Comparison of ENCODE assay signal across 8 cellular contexts in the genomic region with DNA sequence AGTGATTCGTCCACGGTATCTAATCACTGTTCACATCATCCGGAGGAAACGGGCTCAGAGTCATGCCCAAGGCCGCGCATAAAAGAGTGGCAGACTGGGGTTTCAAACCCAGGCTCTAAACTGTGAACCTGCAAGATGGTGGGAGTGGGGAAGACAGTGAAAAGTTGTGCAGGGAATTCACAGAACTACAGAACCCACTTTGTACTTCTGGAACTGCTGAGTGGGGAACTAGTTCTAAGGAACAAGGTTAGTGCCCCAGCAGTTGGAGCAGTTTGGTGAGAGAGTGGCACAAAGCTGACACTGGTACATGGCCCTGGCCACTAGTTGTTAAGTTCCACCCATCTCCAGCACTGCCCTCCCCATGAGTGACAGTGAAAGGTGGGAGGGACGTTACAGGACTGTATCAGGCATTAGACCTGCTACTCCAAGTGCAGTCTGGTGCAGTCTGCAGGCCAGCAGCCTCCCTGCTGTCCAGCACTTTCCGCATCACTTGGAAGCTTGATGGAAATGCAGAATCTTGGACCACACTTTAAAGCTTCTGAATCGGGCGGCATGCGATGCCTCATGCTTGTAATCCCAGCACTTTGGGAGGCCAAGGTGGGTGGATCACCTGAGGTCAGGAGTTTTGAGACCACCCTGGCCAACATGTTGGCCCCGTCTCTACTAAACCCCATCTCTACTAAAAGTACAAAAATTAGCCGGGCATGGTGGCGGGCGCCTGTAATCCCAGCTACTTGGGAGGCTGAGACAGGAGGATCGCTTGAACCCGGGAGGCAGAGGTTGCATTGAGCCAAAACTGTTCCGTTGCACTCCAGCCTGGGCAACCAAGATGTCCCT. TPM values are rescaled to one million over a fixed set of nuclear protein-coding genes. Genes with fewer than 3 reads are reported as not detected.
DNase-seq lines count a peak whose midpoint lies in the region; ATAC-seq, FAIRE-seq and TF ChIP-seq lines count a peak whose summit lies in the region.

No MANE protein-coding gene starts in this region.

- no peak for TF ChIP-seq CTCF in esophagus squamous epithelium (IDR thresholded peaks at IDR 0.05)
- TF ChIP-seq CTCF in natural killer cell (IDR thresholded peaks at IDR 0.05), result no peak

- peak overlapping the region; percentile 39 to 71 (median 62) for H3K4me3 ChIP-seq in esophagus squamous epithelium

- no peak for FAIRE-seq in frontal cortex (lab: Jason Lieb, UNC)

- DNase-seq in SHP77 (lab: John Stamatoyannopoulos, UW) (peak; percentile 35 to 45), SHP77 treated with DMSO at 0.1 percent for 48 hours (lab: John Stamatoyannopoulos, UW) (no peak), NCI-H146 treated with DMSO at 0.1 percent for 48 hours (lab: John Stamatoyannopoulos, UW; ENCODE audit: unreplicated experiment) (peak; percentile 61), esophagus squamous epithelium (lab: John Stamatoyannopoulos, UW) (no peak), natural killer cell (peak; percentile 53), frontal cortex (ENCODE audit: low spot score in 2 of 2) (no peak)
- DNase-seq in activated CD8-positive, alpha-beta T cell treated with anti-CD3 and anti-CD28 coated beads, Interleukin-2, amount 10 ng/mL, durations not matched to agents 7 days and 5 days, result peak; percentile 66

- H3K36me3 ChIP-seq in esophagus squamous epithelium, result no peaks in the 10 kb centered on the region

- no peaks in the 10 kb centered on the region for H3K27me3 Mint-ChIP-seq in activated CD8-positive, alpha-beta T cell treated with anti-CD3 and anti-CD28 coated beads, Interleukin-2, amount 10 ng/mL, durations not matched to agents 7 days and 5 days (ENCODE audit: low read depth)
- no peaks in the 10 kb centered on the region for H3K27me3 Mint-ChIP-seq in natural killer cell (ENCODE audit: low read depth in 2 of 2)

- peak; percentile 12 for ATAC-seq in activated CD8-positive, alpha-beta T cell treated with anti-CD3 and anti-CD28 coated beads, Interleukin-2, amount 10 ng/mL, durations not matched to agents 7 days and 5 days
- ATAC-seq in natural killer cell, result peak; percentile 10 to 31 (median 15)
- ATAC-seq in GM19324 (IDR thresholded peaks at IDR 0.05; ENCODE audit: low FRiP score, unreplicated experiment), result no peak

- CTCF ChIA-PET in activated CD8-positive, alpha-beta T cell treated with anti-CD3 and anti-CD28 coated beads, Interleukin-2, amount 10 ng/mL, durations not matched to agents 7 days and 5 days (lab: Charles Lee), result interaction anchor here (0.7 to 6.2 kb wide), 35 partner anchors 10 to 419 kb away, joined by 3 to 103 read pairs (median 5); partner anchors contain the start of genes C2orf42, MXD1 and SNRNP27

- peak overlapping the region; percentile 84 for H3K4me3 Mint-ChIP-seq in activated CD8-positive, alpha-beta T cell treated with anti-CD3 and anti-CD28 coated beads, Interleukin-2, amount 10 ng/mL, durations not matched to agents 7 days and 5 days
- H3K4me3 Mint-ChIP-seq in natural killer cell, result peak overlapping the region; percentile 94

- POLR2A ChIA-PET in activated CD8-positive, alpha-beta T cell treated with anti-CD3 and anti-CD28 coated beads, Interleukin-2, amount 10 ng/mL, durations not matched to agents 7 days and 5 days (lab: Charles Lee), result interaction anchor here (0.6 to 15.2 kb wide), 23 partner anchors 10 to 582 kb away, joined by 3 to 370 read pairs (median 7); partner anchors contain the start of genes C2orf42, GMCL1, MXD1 and PCBP1

- no peaks in the 10 kb centered on the region for H3K9me3 ChIP-seq in esophagus squamous epithelium

- no peaks in the 10 kb centered on the region for H3K9me3 Mint-ChIP-seq in activated CD8-positive, alpha-beta T cell treated with anti-CD3 and anti-CD28 coated beads, Interleukin-2, amount 10 ng/mL, durations not matched to agents 7 days and 5 days (ENCODE audit: insufficient read depth)
- H3K9me3 Mint-ChIP-seq in natural killer cell, result no peaks in the 10 kb centered on the region

- intact Hi-C loops in esophagus squamous epithelium (cut with DNase I), result loop anchor here (2.0 to 5.0 kb wide), 2 partner anchors 56 to 229 kb away; partner anchors contain the start of genes MXD1 and PCBP1
- intact Hi-C loops in natural killer cell (cut with micrococcal nuclease), result loop anchor here (2.0 to 10.0 kb wide), 4 partner anchors 47 to 496 kb away; partner anchors contain the start of gene C2orf42

- H3K4me1 ChIP-seq in esophagus squamous epithelium, result peaks cover 4 to 46% (median 17%) of the 10 kb centered on the region in 3 donors

- TF ChIP-seq POLR2A in esophagus squamous epithelium (IDR thresholded peaks at IDR 0.05), result peak in 1 of 4 donors; percentile 45

- peaks cover 1% of the 10 kb centered on the region for H3K36me3 Mint-ChIP-seq in activated CD8-positive, alpha-beta T cell treated with anti-CD3 and anti-CD28 coated beads, Interleukin-2, amount 10 ng/mL, durations not matched to agents 7 days and 5 days (ENCODE audit: low read depth)
- no peaks in the 10 kb centered on the region for H3K36me3 Mint-ChIP-seq in natural killer cell

- peak overlapping the region; percentile 96 to 99 (median 98) for H3K27ac ChIP-seq in esophagus squamous epithelium

- H3K4me1 Mint-ChIP-seq in activated CD8-positive, alpha-beta T cell treated with anti-CD3 and anti-CD28 coated beads, Interleukin-2, amount 10 ng/mL, durations not matched to agents 7 days and 5 days (ENCODE audit: low read depth), result peaks cover 70% of the 10 kb centered on the region
- H3K4me1 Mint-ChIP-seq in natural killer cell, result peaks cover 35 to 42% of the 10 kb centered on the region in 2 donors

- no peaks in the 10 kb centered on the region for H3K27me3 ChIP-seq in esophagus squamous epithelium

- 55 to 62% methylated on average over 12 to 18 of the region's 18 CpGs for WGBS in esophagus squamous epithelium, 2 donors

- peak overlapping the region; percentile 96 for H3K27ac Mint-ChIP-seq in activated CD8-positive, alpha-beta T cell treated with anti-CD3 and anti-CD28 coated beads, Interleukin-2, amount 10 ng/mL, durations not matched to agents 7 days and 5 days
- peak overlapping the region; percentile 98 to 100 for H3K27ac Mint-ChIP-seq in natural killer cell

RNA-seq across cellular contexts. Expression of gene C2orf42, which starts 47.3 kb away (rescaled TPM):
- 10 to 100 TPM; 23.0 to 29.4 TPM for total RNA-seq in activated CD8-positive, alpha-beta T cell treated with anti-CD3 and anti-CD28 coated beads, Interleukin-2, amount 10 ng/mL, durations not matched to agents 7 days and 5 days
- total RNA-seq in esophagus squamous epithelium (10 to 100 TPM in 1 of 4 donors, 1 to 10 TPM in 3; 4.5 to 15.1 (median 8.7) TPM), natural killer cell (10 to 100 TPM; 22.7 to 31.5 (median 25.7) TPM), frontal cortex (26.5 TPM)

RNA-seq across cellular contexts. Expression of gene PCBP1, which starts 56.3 kb away (rescaled TPM):
- 100 to 1,000 TPM; 516 to 518 TPM for total RNA-seq in activated CD8-positive, alpha-beta T cell treated with anti-CD3 and anti-CD28 coated beads, Interleukin-2, amount 10 ng/mL, durations not matched to agents 7 days and 5 days
- 100 to 1,000 TPM in 3 of 4 donors, 10 to 100 TPM in 1; 96.8 to 205 (median 177) TPM for total RNA-seq in esophagus squamous epithelium
- 100 to 1,000 TPM; 329 to 358 (median 352) TPM for total RNA-seq in natural killer cell
- 30.6 TPM for total RNA-seq in frontal cortex

Comparison
In these comparisons a context has a peak if more than half of its experiments do, and no peak if none do; other contexts are left out.
1. DNase-seq: peak in SHP77 (2 of 2), NCI-H146 treated with DMSO at 0.1 percent for 48 hours (single experiment), activated CD8-positive, alpha-beta T cell treated with anti-CD3 and anti-CD28 coated beads, Interleukin-2, amount 10 ng/mL, durations not matched to agents 7 days and 5 days (single experiment) and natural killer cell (single experiment); none in SHP77 treated with DMSO at 0.1 percent for 48 hours (single experiment), esophagus squamous epithelium (single experiment) and frontal cortex (0 of 2).